ENCODE assay signal across 23 cellular contexts in genomic region chr6:160130729-160131484, GRCh38. TPM values are rescaled to one million over a fixed set of nuclear protein-coding genes. Genes with fewer than 3 reads are reported as not detected.
DNase-seq lines count a peak whose midpoint lies in the region; ATAC-seq, FAIRE-seq and TF ChIP-seq lines count a peak whose summit lies in the region.
"Had no signal": no experiment of that assay in that cellular context is flagged by ENCODE, and none has a peak within 500 bp of the region (broad histone marks: within the 10 kb centered on the region; RNA-seq: fewer than 3 reads in every experiment).

No MANE protein-coding gene starts in this region.

- no peak overlapping the region for H3K4me3 Mint-ChIP-seq in endodermal cell
- H3K4me3 Mint-ChIP-seq: CD8-positive, alpha-beta T cell had no signal

- TF ChIP-seq CTCF in liver (IDR thresholded peaks at IDR 0.05; ENCODE audit: low read depth, low read length, missing input control) (no peak), HepG2 (CRISPR knock-in tag; IDR thresholded peaks at IDR 0.05) (no peak), endodermal cell (conservative IDR thresholded peaks at IDR 0.05) (no peak), SK-N-SH (IDR thresholded peaks at IDR 0.05) (no peak)

- H4K20me1 ChIP-seq in HepG2 (ENCODE audit: insufficient read depth, low read length) (no peaks in the 10 kb centered on the region), SK-N-SH (ENCODE audit: insufficient read depth) (no peaks in the 10 kb centered on the region)
- H4K20me1 ChIP-seq: BLaER1 had no signal

- H3K4me3 ChIP-seq in liver (ENCODE audit: low read depth in 1 of 3, low read length in 3 of 3) (no peak overlapping the region), HepG2 (replicated peaks in 1 of 3; ENCODE audit: insufficient read depth in 1 of 3, low read depth in 2 of 3, low read length in 3 of 3) (no peak overlapping the region), endodermal cell (ENCODE audit: low read length) (no peak overlapping the region), neuronal stem cell (ENCODE audit: low read length in 2 of 2) (no peak overlapping the region), SK-N-SH (ENCODE audit: low read depth in 2 of 2, low read length in 1 of 2) (no peak overlapping the region)
- H3K4me3 ChIP-seq: BLaER1, GM12878 had no signal

- no peak overlapping the region for H3K14ac ChIP-seq in neuronal stem cell (ENCODE audit: low read length)

- ATAC-seq in HepG2 (no peak), GM18519 (IDR thresholded peaks at IDR 0.05; ENCODE audit: low FRiP score, unreplicated experiment) (no peak)
- ATAC-seq: CD8-positive, alpha-beta T cell; GM12878; Right ventricle myocardium inferior had no signal

- no peaks in the 10 kb centered on the region for H3K27me3 ChIP-seq in liver (ENCODE audit: control insufficient read depth in 4 of 4, insufficient read depth in 4 of 4, low read length in 3 of 4)
- H3K27me3 ChIP-seq in HepG2 (ENCODE audit: control insufficient read depth in 1 of 2, insufficient read depth in 2 of 2, low read length in 2 of 2): no peaks in the 10 kb centered on the region
- H3K27me3 ChIP-seq in endodermal cell (ENCODE audit: control insufficient read depth, insufficient read depth, low read length, poor library complexity, severe bottlenecking): peaks cover 8% of the 10 kb centered on the region
- no peaks in the 10 kb centered on the region for H3K27me3 ChIP-seq in neuronal stem cell (ENCODE audit: control insufficient read depth in 3 of 3, insufficient read depth in 3 of 3, low read depth in 1 of 3, low read length in 3 of 3)
- H3K27me3 ChIP-seq in SK-N-SH (ENCODE audit: insufficient read depth): no peaks in the 10 kb centered on the region
- H3K27me3 ChIP-seq: BLaER1 had no signal

- H3K9me2 ChIP-seq in SK-N-SH: no peaks in the 10 kb centered on the region

- no peak overlapping the region for H2BK120ac ChIP-seq in neuronal stem cell (ENCODE audit: low read depth, low read length)

- CTCF ChIA-PET in HepG2 (lab: Yijun Ruan, JAX; ENCODE audit: low intra/inter-chr PET ratio, low total read pairs) (no interaction called here), SK-N-SH (lab: Yijun Ruan, JAX) (no interaction called here)

- no peak for TF ChIP-seq EP300 in HepG2 (IDR thresholded peaks at IDR 0.05; ENCODE audit: low read depth in 2 of 2, low read length in 2 of 2)
- no peak for TF ChIP-seq EP300 in HepG2 (CRISPR knock-in tag; IDR thresholded peaks at IDR 0.05; ENCODE audit: borderline replicate concordance)
- no peak for TF ChIP-seq EP300 in SK-N-SH (IDR thresholded peaks at IDR 0.05; ENCODE audit: borderline replicate concordance in 1 of 2, low read depth in 1 of 2, low read length in 1 of 2)

- H2AK5ac ChIP-seq in neuronal stem cell (ENCODE audit: low read depth, low read length): no peak overlapping the region

- WGBS in liver: 85% methylated on average over 13 of the region's 13 CpGs
- WGBS in HepG2 (ENCODE audit: low lambda C conversion rate): 91% methylated on average over 13 of the region's 13 CpGs
- 96 to 97% methylated on average over 11 to 13 of the region's 13 CpGs for WGBS in endodermal cell (ENCODE audit: insufficient coverage in 1 of 2, insufficient read length in 1 of 2), 2 experiments
- WGBS in neuronal stem cell (ENCODE audit: extremely low coverage in 2 of 2, insufficient read length in 2 of 2, insufficient replicate concordance in 1 of 2), 2 donors: no CpG with 5 or more reads among the region's 13 CpGs
- 65% methylated on average over 13 of the region's 13 CpGs for WGBS in SK-N-SH (ENCODE audit: low lambda C conversion rate)

- no peak for DNase-seq in HepG2 (ENCODE audit: low spot score)
- DNase-seq in endodermal cell: peak; percentile 55
- no peak for DNase-seq in neuronal stem cell (ENCODE audit: low spot score)
- no peak for DNase-seq in activated gamma-delta T cell treated with Interleukin-2 at 50 U/mL for 16 hours
- DNase-seq in SK-N-SH: no peak
- DNase-seq: Calu3, GF-D8, KG1, NCI-H1105 treated with DMSO at 0.1 percent for 48 hours, NCI-H1694, NCI-H2107, NCI-H510A, NCI-H774 had no signal

- TF ChIP-seq RAD21 in liver (IDR thresholded peaks at IDR 0.05): no peak
- TF ChIP-seq RAD21 in HepG2 (CRISPR knock-in tag; IDR thresholded peaks at IDR 0.05): no peak
- no peak for TF ChIP-seq RAD21 in SK-N-SH (IDR thresholded peaks at IDR 0.05; ENCODE audit: low read length)

- H2AFZ ChIP-seq in HepG2 (ENCODE audit: low read length): no peak overlapping the region
- H2AFZ ChIP-seq in neuronal stem cell (ENCODE audit: low read length): no peak overlapping the region
- H2AFZ ChIP-seq in SK-N-SH (ENCODE audit: low read depth): no peak overlapping the region

- peak overlapping the region; percentile 27 for H3K23ac ChIP-seq in neuronal stem cell (ENCODE audit: low read depth, low read length, poor library complexity)

- H3K4me1 ChIP-seq in liver (ENCODE audit: control insufficient read depth in 4 of 4, insufficient read depth in 4 of 4, low read length in 3 of 4) (peaks cover 22 to 82% (median 54%) of the 10 kb centered on the region in 4 donors), HepG2 (ENCODE audit: insufficient read depth, low read length) (peaks cover 49% of the 10 kb centered on the region), endodermal cell (ENCODE audit: control insufficient read depth, insufficient read depth, low read length) (peaks cover 9% of the 10 kb centered on the region), neuronal stem cell (ENCODE audit: control insufficient read depth in 2 of 2, insufficient read depth in 1 of 2, low read depth in 1 of 2, low read length in 2 of 2) (peaks cover 0 to 2% of the 10 kb centered on the region in 2 donors), SK-N-SH (ENCODE audit: control insufficient read depth in 1 of 2, insufficient read depth in 2 of 2, low read depth in 1 of 2, low read length in 1 of 2) (no peaks in the 10 kb centered on the region; a peak in 1 of 4 replicates)
- H3K4me1 ChIP-seq: BLaER1 had no signal

- in situ Hi-C loops in HepG2 (cut with HindIII; ENCODE audit: extremely low pct_ligation_motif_present, low pct_unique_long_range_greater_than_20kb): no loop called here

- no peaks in the 10 kb centered on the region for H3K9me3 ChIP-seq in liver (ENCODE audit: control insufficient read depth in 4 of 4, low read length in 3 of 4)
- no peaks in the 10 kb centered on the region for H3K9me3 ChIP-seq in HepG2 (ENCODE audit: low read length)
- H3K9me3 ChIP-seq in endodermal cell (ENCODE audit: control insufficient read depth, low read length): no peaks in the 10 kb centered on the region
- H3K9me3 ChIP-seq in neuronal stem cell (replicated peaks in 1 of 2; ENCODE audit: control insufficient read depth in 2 of 2, insufficient read depth in 1 of 2, low read depth in 1 of 2, low read length in 2 of 2): no peaks in the 10 kb centered on the region
- no peaks in the 10 kb centered on the region for H3K9me3 ChIP-seq in SK-N-SH
- H3K9me3 ChIP-seq: BLaER1 had no signal

- H3K27ac ChIP-seq in liver (ENCODE audit: low read depth in 1 of 2, low read length in 2 of 2): peak overlapping the region; percentile 13 to 48
- no peak overlapping the region for H3K27ac ChIP-seq in HepG2 (ENCODE audit: extremely low read length, insufficient read depth, low read length)
- H3K27ac ChIP-seq in endodermal cell (ENCODE audit: low read depth, low read length): no peak overlapping the region
- H3K27ac ChIP-seq in neuronal stem cell (replicated peaks; ENCODE audit: low read length): no peak overlapping the region
- no peak overlapping the region for H3K27ac ChIP-seq in SK-N-SH (ENCODE audit: low read depth in 2 of 2, low read length in 1 of 2)
- H3K27ac ChIP-seq: BLaER1 had no signal

- peaks cover 26% of the 10 kb centered on the region for H3K4me1 Mint-ChIP-seq in endodermal cell

- H3K36me3 ChIP-seq in liver (ENCODE audit: control insufficient read depth in 4 of 4, insufficient read depth in 3 of 4, low read depth in 1 of 4, low read length in 3 of 4) (peaks cover 0 to 21% (median 2%) of the 10 kb centered on the region in 4 donors), HepG2 (replicated peaks in 1 of 2; ENCODE audit: control insufficient read depth in 1 of 2, insufficient read depth in 2 of 2, low read length in 2 of 2) (no peaks in the 10 kb centered on the region), endodermal cell (ENCODE audit: control insufficient read depth, insufficient read depth, low read length) (no peaks in the 10 kb centered on the region), neuronal stem cell (replicated peaks in 1 of 2; ENCODE audit: control insufficient read depth in 2 of 2, insufficient read depth in 2 of 2, low read length in 2 of 2) (no peaks in the 10 kb centered on the region), SK-N-SH (replicated peaks in 1 of 2; ENCODE audit: control insufficient read depth in 1 of 2, insufficient read depth in 2 of 2, low read length in 1 of 2) (no peaks in the 10 kb centered on the region)
- H3K36me3 ChIP-seq: BLaER1 had no signal

- H3K27me3 Mint-ChIP-seq in endodermal cell (ENCODE audit: insufficient read depth): peaks cover 69% of the 10 kb centered on the region

- H3K36me3 Mint-ChIP-seq in endodermal cell (ENCODE audit: low read depth): peaks cover 3% of the 10 kb centered on the region
- H3K36me3 Mint-ChIP-seq: CD8-positive, alpha-beta T cell had no signal

- no peak overlapping the region for H4K8ac ChIP-seq in neuronal stem cell (ENCODE audit: low read depth, low read length)

- H3K4me2 ChIP-seq in HepG2 (ENCODE audit: low read depth, low read length): no peak overlapping the region
- no peak overlapping the region for H3K4me2 ChIP-seq in neuronal stem cell (ENCODE audit: insufficient read depth, low read length, poor library complexity, severe bottlenecking)
- H3K4me2 ChIP-seq in SK-N-SH: no peak overlapping the region
- H3K4me2 ChIP-seq: BLaER1 had no signal

- H3K9me3 Mint-ChIP-seq in endodermal cell: no peaks in the 10 kb centered on the region
- H3K9me3 Mint-ChIP-seq: CD8-positive, alpha-beta T cell had no signal

- H3K4ac ChIP-seq in neuronal stem cell (ENCODE audit: low read length): no peak overlapping the region

- intact Hi-C loops in HepG2 (cut with micrococcal nuclease; ENCODE audit: unreplicated experiment): loop anchor here (10.0 kb wide), 1 partner anchor 124 kb away; the partner anchor contains the start of gene SLC22A2

- no peak overlapping the region for H2BK5ac ChIP-seq in neuronal stem cell (ENCODE audit: low read length)

- POLR2A ChIA-PET in HepG2 (lab: Yijun Ruan, JAX): no interaction called here
- POLR2A ChIA-PET in SK-N-SH (lab: Yijun Ruan, JAX): no interaction called here

- no peaks in the 10 kb centered on the region for H3K79me1 ChIP-seq in neuronal stem cell (ENCODE audit: low read depth, low read length)

- H2BK15ac ChIP-seq in neuronal stem cell (ENCODE audit: low read length): no peak overlapping the region

- no peak overlapping the region for H2BK12ac ChIP-seq in neuronal stem cell (ENCODE audit: low read length)

- no TSS peak for BruUV-seq in HepG2 (replicated peaks; lab: Mats Ljungman, UMichigan)

- no peak overlapping the region for H3K9ac ChIP-seq in liver (ENCODE audit: low read depth in 1 of 2, low read length in 2 of 2)
- no peak overlapping the region for H3K9ac ChIP-seq in HepG2 (ENCODE audit: insufficient read depth, low read depth, low read length)
- H3K9ac ChIP-seq in endodermal cell (ENCODE audit: extremely low read depth, low read length, poor library complexity, severe bottlenecking): no peak overlapping the region
- no peak overlapping the region for H3K9ac ChIP-seq in neuronal stem cell (ENCODE audit: low read depth, low read length, poor library complexity)
- H3K9ac ChIP-seq in SK-N-SH: no peak overlapping the region
- H3K9ac ChIP-seq: BLaER1 had no signal

- FAIRE-seq in HepG2 (lab: Jason Lieb, UNC): no peak
- FAIRE-seq: GM12878, GM18507, H1, RCC 7860 had no signal

- no peak overlapping the region for H4K91ac ChIP-seq in neuronal stem cell (ENCODE audit: low read depth, low read length, poor library complexity)

- no peaks in the 10 kb centered on the region for H3F3A ChIP-seq in SK-N-SH (replicated peaks; ENCODE audit: insufficient read depth)

- no peak overlapping the region for H3K27ac Mint-ChIP-seq in endodermal cell
- H3K27ac Mint-ChIP-seq: CD8-positive, alpha-beta T cell had no signal

- H3K18ac ChIP-seq in neuronal stem cell (ENCODE audit: low read length): peak overlapping the region; percentile 21

- no peak for TF ChIP-seq POLR2A in HepG2 (IDR thresholded peaks at IDR 0.05; ENCODE audit: insufficient read depth in 1 of 2, low read depth in 2 of 2, low read length in 2 of 2)

- H3K79me2 ChIP-seq in HepG2 (ENCODE audit: insufficient read depth, low read length): no peaks in the 10 kb centered on the region
- no peaks in the 10 kb centered on the region for H3K79me2 ChIP-seq in SK-N-SH (ENCODE audit: insufficient read depth)

RNA-seq across cellular contexts. Expression of gene SLC22A1, which starts 9.3 kb away (rescaled TPM):
- total RNA-seq in liver (100 to 1,000 TPM in 1 of 2 donors, under 1 TPM in 1; 0.79 to 407 TPM), HepG2 (2016; rRNA removed; fragmentation: Illumina TruSeq; extraction: Trizol) (0.32 and 0.80 TPM in 2 replicates), endodermal cell (1 to 10 TPM in 1 of 2 donors, not detected in 1; 1.0 TPM)
- polyA plus RNA-seq in liver (1,000 to 10,000 TPM in 1 of 2 donors, 100 to 1,000 TPM in 1; 471 to 1,107 TPM), HepG2 (2011; rRNA removed) (0.82 and 0.87 TPM in 2 replicates), SK-N-SH (2012; rRNA removed) (0.10 and 0.20 TPM in 2 replicates)
- 0.71 and 0.81 TPM in 2 replicates for total RNA-seq in HepG2 (2016; cell fraction: cytosol; rRNA removed; fragmentation: Illumina TruSeq; extraction: Trizol; ENCODE audit: low read depth)
- 1.5 and 1.6 TPM in 2 replicates for total RNA-seq in HepG2 (2016; cell fraction: insoluble cytoplasmic fraction; rRNA removed; fragmentation: Illumina TruSeq; extraction: Trizol)
- 1.0 and 1.9 TPM in 2 replicates for total RNA-seq in HepG2 (2016; cell fraction: membrane; rRNA removed; fragmentation: Illumina TruSeq; extraction: Trizol)
- 3.6 and 3.7 TPM in 2 replicates for total RNA-seq in HepG2 (2016; cell fraction: nucleus; rRNA removed; fragmentation: Illumina TruSeq; extraction: Trizol)
- polyA plus RNA-seq in HepG2 (2011; cell fraction: cytosol; rRNA removed): 0.32 and 0.38 TPM in 2 replicates
- polyA plus RNA-seq in HepG2 (2011; cell fraction: nucleus; rRNA removed): 3.3 and 4.4 TPM in 2 replicates
- polyA plus RNA-seq in HepG2 (2012): 0.80 and 2.9 TPM in 2 replicates
- 0.35 and 1.7 TPM in 2 replicates for polyA plus RNA-seq in HepG2 (2016; cell fraction: cytosol; fragmentation: Illumina TruSeq; extraction: Trizol; ENCODE audit: low read depth)
- polyA plus RNA-seq in HepG2 (2016; cell fraction: insoluble cytoplasmic fraction; fragmentation: Illumina TruSeq; extraction: Trizol; ENCODE audit: low read depth): 0.33 and 1.2 TPM in 2 replicates
- 0.64 and 1.2 TPM in 2 replicates for polyA plus RNA-seq in HepG2 (2016; cell fraction: membrane; fragmentation: Illumina TruSeq; extraction: Trizol; ENCODE audit: low read depth)
- polyA plus RNA-seq in HepG2 (2016; cell fraction: nucleus; fragmentation: Illumina TruSeq; extraction: Trizol; ENCODE audit: insufficient read depth, low read depth): 4.3 and 5.2 TPM in 2 replicates
- 1.3 and 7.3 TPM in 2 replicates for polyA minus RNA-seq in HepG2 (2011; rRNA and poly(A)+ RNA removed; ENCODE audit: low replicate concordance)
- polyA minus RNA-seq in HepG2 (2011; cell fraction: cytosol; rRNA and poly(A)+ RNA removed): 0.40 TPM in 1 of 2 replicates, not detected in the other
- polyA minus RNA-seq in HepG2 (2011; cell fraction: nucleus; rRNA and poly(A)+ RNA removed): 7.7 and 8.6 TPM in 2 replicates
- not detected for polyA plus RNA-seq in endodermal cell (2013, experiment 1 of 2)
- polyA plus RNA-seq in endodermal cell (2013, experiment 2 of 2): 0.17 TPM
- 0.28 TPM for polyA plus RNA-seq in neuronal stem cell (2013, experiment 1 of 2)
- 0.21 TPM for polyA plus RNA-seq in neuronal stem cell (2013, experiment 2 of 2)
- polyA plus RNA-seq in SK-N-SH (2012; cell fraction: cytosol; rRNA removed): 0.12 and 0.17 TPM in 2 replicates
- 0.62 and 2.6 TPM in 2 replicates for polyA plus RNA-seq in SK-N-SH (2012; cell fraction: nucleus; rRNA removed)
- total RNA-seq: OCI-LY7 had no signal

Comparison
In these comparisons a context has a peak if more than half of its experiments do, and no peak if none do; other contexts are left out.
1. H3K27ac ChIP-seq: peak in liver (2 of 2); none in HepG2 (single experiment), endodermal cell (single experiment), neuronal stem cell (single experiment) and SK-N-SH (0 of 2).